In the genomic region with DNA sequence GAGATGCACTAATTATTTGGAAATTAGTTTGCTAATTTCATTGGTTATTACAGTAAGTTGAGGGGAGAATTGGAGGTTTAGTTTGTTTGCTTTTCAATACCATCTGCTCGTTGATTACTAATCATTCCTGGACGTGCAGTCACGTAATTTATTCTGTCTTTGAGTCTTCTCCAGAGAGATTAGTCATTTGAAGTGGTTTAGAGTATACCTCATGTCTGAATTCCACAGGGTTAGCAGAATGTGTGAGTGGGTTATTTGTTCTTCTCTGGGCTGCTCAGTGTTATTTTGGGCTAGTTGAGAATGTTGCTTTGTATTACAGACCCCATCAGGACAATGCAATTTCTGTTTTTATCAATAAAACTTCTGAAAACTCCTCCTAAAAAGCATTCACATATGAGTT, we compare ENCODE assay signal across 24 cellular contexts.
DNase-seq lines count a peak whose midpoint lies in the region; ATAC-seq, FAIRE-seq and TF ChIP-seq lines count a peak whose summit lies in the region.
"Had no signal": no experiment of that assay in that cellular context is flagged by ENCODE, and none has a peak within 500 bp of the region (broad histone marks: within the 10 kb centered on the region; RNA-seq: fewer than 3 reads in every experiment).

No MANE protein-coding gene starts in this region.

- in situ Hi-C loops in astrocyte of the spinal cord (cut with HindIII; ENCODE audit: low sequenced_read_pairs): no loop called here

- H3K4me1 ChIP-seq in mesodermal cell (ENCODE audit: control insufficient read depth, insufficient read depth, low read length, poor library complexity, severe bottlenecking): peaks cover 7% of the 10 kb centered on the region
- H3K4me1 ChIP-seq: BLaER1 had no signal

- no peaks in the 10 kb centered on the region for H3K9me3 ChIP-seq in mesodermal cell (ENCODE audit: control insufficient read depth, low read length)
- H3K9me3 ChIP-seq: BLaER1 had no signal

- no peak overlapping the region for H3K4me3 ChIP-seq in astrocyte of the spinal cord (ENCODE audit: low read depth, low read length)
- H3K4me3 ChIP-seq in mesodermal cell (ENCODE audit: extremely low read depth, insufficient read depth, low read length, poor library complexity, severe bottlenecking): no peak overlapping the region
- H3K4me3 ChIP-seq: BLaER1, SK-N-MC had no signal

- no peak for TF ChIP-seq CTCF in astrocyte of the spinal cord (IDR thresholded peaks at IDR 0.05; ENCODE audit: low read depth, low read length)

- no peaks in the 10 kb centered on the region for H3K36me3 ChIP-seq in mesodermal cell (ENCODE audit: control insufficient read depth, insufficient read depth, low read length)
- H3K36me3 ChIP-seq: BLaER1 had no signal

- ATAC-seq in HG02759 (IDR thresholded peaks at IDR 0.05; ENCODE audit: unreplicated experiment) (no peak), HG03354 (IDR thresholded peaks at IDR 0.05; ENCODE audit: poor library complexity, severe bottlenecking, unreplicated experiment) (no peak), GM19351 (IDR thresholded peaks at IDR 0.05; ENCODE audit: unreplicated experiment) (no peak)
- ATAC-seq: Panc1 had no signal

- no peak for FAIRE-seq in urothelium cell line (lab: Jason Lieb, UNC)
- FAIRE-seq: GM12892, H1 had no signal

- H3K27ac ChIP-seq in mesodermal cell (ENCODE audit: low read depth, low read length, severe bottlenecking): peak overlapping the region; percentile 31
- H3K27ac ChIP-seq: BLaER1, KMS-11, SK-N-MC had no signal

- DNase-seq in NCI-H82 (lab: John Stamatoyannopoulos, UW) (peak; percentile 2), NCI-H82 treated with DMSO at 0.1 percent for 48 hours (lab: John Stamatoyannopoulos, UW; ENCODE audit: unreplicated experiment) (no peak), astrocyte of the spinal cord (ENCODE audit: low read depth, low spot score) (peak; percentile 2), urothelium cell line (ENCODE audit: low spot score) (peak; percentile 69)
- DNase-seq: 8988T; CD8-positive, alpha-beta memory T cell; DMS 273 treated with DMSO at 0.1 percent for 48 hours; HFFc6; MM.1S; NCI-H1092 treated with DMSO at 0.1 percent for 48 hours; NCI-H187; NCI-H446; NCI-H69; Right ventricle myocardium superior had no signal

- WGBS in mesodermal cell (ENCODE audit: insufficient coverage in 2 of 2), 2 experiments: 66 to 82% methylated on average over 2 to 3 of the region's 3 CpGs
